7 cellular contexts compared by ENCODE assay signal in the genomic region with DNA sequence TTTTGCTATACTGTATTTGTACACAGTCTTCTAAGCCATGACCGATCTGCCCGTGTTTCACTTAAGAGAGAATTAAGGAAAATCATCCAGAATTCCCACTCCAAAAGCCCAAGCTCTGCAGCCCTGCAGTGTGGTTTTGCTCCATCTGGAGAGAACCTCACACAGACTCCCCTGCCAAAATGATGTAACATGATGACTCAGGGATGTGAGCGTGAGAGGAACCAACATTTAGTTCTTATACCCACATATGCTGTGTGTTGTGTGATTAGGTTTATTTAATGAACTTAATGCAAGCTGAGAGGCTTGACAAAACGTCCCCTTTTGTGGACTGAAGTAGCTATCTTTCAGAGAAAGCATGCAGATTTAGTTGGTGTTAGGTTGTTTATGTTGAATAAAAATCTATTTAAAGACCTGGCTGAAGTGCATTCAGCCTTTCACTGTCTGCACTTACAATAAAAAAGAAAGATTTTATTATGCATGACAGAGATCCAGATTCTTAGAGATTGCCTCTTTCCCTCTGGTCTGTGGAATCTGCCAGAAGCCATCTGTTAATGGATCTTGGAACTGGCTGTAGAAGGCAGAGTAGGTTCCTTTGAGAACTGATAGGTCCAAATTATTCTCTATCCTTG. TPM values are rescaled to one million over a fixed set of nuclear protein-coding genes. Genes with fewer than 3 reads are reported as not detected.
DNase-seq lines count a peak whose midpoint lies in the region; TF ChIP-seq lines count a peak whose summit lies in the region.

No MANE protein-coding gene starts in this region.

- H4K20me1 ChIP-seq in neural progenitor cell (ENCODE audit: low read depth), result peaks cover 67% of the 10 kb centered on the region

- no peak overlapping the region for H3K4me3 Mint-ChIP-seq in activated naive CD4-positive, alpha-beta T cell treated with anti-CD3 and anti-CD28 coated beads, Interleukin-2, amount 10 ng/mL, durations not matched to agents 7 days and 5 days
- H3K4me3 Mint-ChIP-seq in neural progenitor cell, result no peak overlapping the region

- H3K27ac ChIP-seq in HEK293 (ENCODE audit: extremely low read depth, low read depth, low read length), result peak overlapping the region; percentile 25
- H3K27ac ChIP-seq in mesodermal cell (ENCODE audit: low read depth, low read length, severe bottlenecking), result peak overlapping the region; percentile 43
- H3K27ac ChIP-seq in neural progenitor cell, result no peak overlapping the region

- H3K36me3 Mint-ChIP-seq in activated naive CD4-positive, alpha-beta T cell treated with anti-CD3 and anti-CD28 coated beads, Interleukin-2, amount 10 ng/mL, durations not matched to agents 7 days and 5 days, result peaks cover 29% of the 10 kb centered on the region
- H3K36me3 Mint-ChIP-seq in neural progenitor cell, result peaks cover 15% of the 10 kb centered on the region

- peaks cover 37% of the 10 kb centered on the region for H3K4me1 Mint-ChIP-seq in activated naive CD4-positive, alpha-beta T cell treated with anti-CD3 and anti-CD28 coated beads, Interleukin-2, amount 10 ng/mL, durations not matched to agents 7 days and 5 days
- H3K4me1 Mint-ChIP-seq in neural progenitor cell, result peaks cover 20% of the 10 kb centered on the region

- no peak overlapping the region for H3K4me3 ChIP-seq in HEK293 (ENCODE audit: low read depth, low read length)
- no peak overlapping the region for H3K4me3 ChIP-seq in choroid plexus epithelial cell (ENCODE audit: low read depth, low read length)
- no peak overlapping the region for H3K4me3 ChIP-seq in mesodermal cell (ENCODE audit: extremely low read depth, insufficient read depth, low read length, poor library complexity, severe bottlenecking)
- H3K4me3 ChIP-seq in neural progenitor cell, result no peak overlapping the region

- no peaks in the 10 kb centered on the region for H3K27me3 ChIP-seq in neural progenitor cell

- no peak overlapping the region for H3K9ac ChIP-seq in neural progenitor cell

- peaks cover 0 to 10% of the 10 kb centered on the region in 2 experiments; a peak in 2 of 3 replicates for H3K36me3 ChIP-seq in HEK293 (ENCODE audit: control insufficient read depth in 2 of 2, insufficient read depth in 1 of 2, low read length in 2 of 2)
- peaks cover 46% of the 10 kb centered on the region for H3K36me3 ChIP-seq in mesodermal cell (ENCODE audit: control insufficient read depth, insufficient read depth, low read length)
- H3K36me3 ChIP-seq in neural progenitor cell, result no peaks in the 10 kb centered on the region

- no peaks in the 10 kb centered on the region for H3K27me3 Mint-ChIP-seq in activated naive CD4-positive, alpha-beta T cell treated with anti-CD3 and anti-CD28 coated beads, Interleukin-2, amount 10 ng/mL, durations not matched to agents 7 days and 5 days
- no peaks in the 10 kb centered on the region for H3K27me3 Mint-ChIP-seq in neural progenitor cell (ENCODE audit: insufficient read depth, low read depth)

- no peak for TF ChIP-seq CTCF in HEK293 (tag by site-specific recombination; IDR thresholded peaks at IDR 0.05)
- no peak for TF ChIP-seq CTCF in choroid plexus epithelial cell (conservative IDR thresholded peaks at IDR 0.05; ENCODE audit: low read depth, low read length)
- no peak for TF ChIP-seq CTCF in neural progenitor cell (IDR thresholded peaks at IDR 0.05)

- no peaks in the 10 kb centered on the region for H3K9me3 Mint-ChIP-seq in activated naive CD4-positive, alpha-beta T cell treated with anti-CD3 and anti-CD28 coated beads, Interleukin-2, amount 10 ng/mL, durations not matched to agents 7 days and 5 days
- H3K9me3 Mint-ChIP-seq in neural progenitor cell, result peaks cover under 1% of the 10 kb centered on the region

- peak; percentile 94 for DNase-seq in NCI-H69 (lab: John Stamatoyannopoulos, UW)
- peak; percentile 89 for DNase-seq in choroid plexus epithelial cell (ENCODE audit: low read depth)
- DNase-seq in stimulated activated CD8-positive, alpha-beta memory T cell treated with anti-CD3 and anti-CD28 coated beads, Interleukin-4, amount 100 ng/mL, for 48 hours, result no peak
- DNase-seq in activated naive CD4-positive, alpha-beta T cell treated with anti-CD3 and anti-CD28 coated beads, Interleukin-2, amount 10 ng/mL, durations not matched to agents 7 days and 5 days, result no peak
- DNase-seq in neural progenitor cell (ENCODE audit: low spot score), result no peak

- H3K79me2 ChIP-seq in neural progenitor cell (ENCODE audit: low read depth), result peaks cover 100% of the 10 kb centered on the region

- no peak overlapping the region for H3K27ac Mint-ChIP-seq in activated naive CD4-positive, alpha-beta T cell treated with anti-CD3 and anti-CD28 coated beads, Interleukin-2, amount 10 ng/mL, durations not matched to agents 7 days and 5 days
- H3K27ac Mint-ChIP-seq in neural progenitor cell, result no peak overlapping the region

- H3K4me1 ChIP-seq in HEK293 (ENCODE audit: control insufficient read depth, insufficient read depth, low read length), result peaks cover 21% of the 10 kb centered on the region
- H3K4me1 ChIP-seq in mesodermal cell (ENCODE audit: control insufficient read depth, insufficient read depth, low read length, poor library complexity, severe bottlenecking), result peaks cover 23% of the 10 kb centered on the region
- peaks cover 9% of the 10 kb centered on the region for H3K4me1 ChIP-seq in neural progenitor cell

- WGBS in mesodermal cell (ENCODE audit: insufficient coverage in 2 of 2), 2 experiments, result 0 to 40% methylated on average over 1 of the region's 4 CpGs

- H3K4me2 ChIP-seq in neural progenitor cell, result no peak overlapping the region

- no peaks in the 10 kb centered on the region for H3F3A ChIP-seq in neural progenitor cell (ENCODE audit: low read depth)

- CTCF ChIA-PET in HEK293 (lab: Yijun Ruan, JAX), result interaction anchor here (0.7 kb wide), 1 partner anchor 929 kb away, joined by 3 read pairs; no protein-coding TSS in a partner anchor
- CTCF ChIA-PET in activated naive CD4-positive, alpha-beta T cell treated with anti-CD3 and anti-CD28 coated beads, Interleukin-2, amount 10 ng/mL, durations not matched to agents 7 days and 5 days (lab: Charles Lee), result interaction anchor here (1.1 kb wide), 1 partner anchor 38 kb away, joined by 3 read pairs; no protein-coding TSS in a partner anchor

- H3K9me3 ChIP-seq in HEK293 (ENCODE audit: control insufficient read depth, insufficient read depth, low read depth, low read length) (no peaks in the 10 kb centered on the region), mesodermal cell (ENCODE audit: control insufficient read depth, low read length) (no peaks in the 10 kb centered on the region), neural progenitor cell (ENCODE audit: low read depth) (no peaks in the 10 kb centered on the region)

- POLR2A ChIA-PET in HEK293 (lab: Yijun Ruan, JAX), result interaction anchor here (1.2 kb wide), 1 partner anchor 10 kb away, joined by 4 read pairs; no protein-coding TSS in a partner anchor

- H2AFZ ChIP-seq in neural progenitor cell (replicated peaks), result no peak overlapping the region

TF ChIP-seq in HEK293, 187 proteins besides CTCF, POLR2A, EP300 and RAD21 (continues in another document):
- TF ChIP-seq, protein P1, sequence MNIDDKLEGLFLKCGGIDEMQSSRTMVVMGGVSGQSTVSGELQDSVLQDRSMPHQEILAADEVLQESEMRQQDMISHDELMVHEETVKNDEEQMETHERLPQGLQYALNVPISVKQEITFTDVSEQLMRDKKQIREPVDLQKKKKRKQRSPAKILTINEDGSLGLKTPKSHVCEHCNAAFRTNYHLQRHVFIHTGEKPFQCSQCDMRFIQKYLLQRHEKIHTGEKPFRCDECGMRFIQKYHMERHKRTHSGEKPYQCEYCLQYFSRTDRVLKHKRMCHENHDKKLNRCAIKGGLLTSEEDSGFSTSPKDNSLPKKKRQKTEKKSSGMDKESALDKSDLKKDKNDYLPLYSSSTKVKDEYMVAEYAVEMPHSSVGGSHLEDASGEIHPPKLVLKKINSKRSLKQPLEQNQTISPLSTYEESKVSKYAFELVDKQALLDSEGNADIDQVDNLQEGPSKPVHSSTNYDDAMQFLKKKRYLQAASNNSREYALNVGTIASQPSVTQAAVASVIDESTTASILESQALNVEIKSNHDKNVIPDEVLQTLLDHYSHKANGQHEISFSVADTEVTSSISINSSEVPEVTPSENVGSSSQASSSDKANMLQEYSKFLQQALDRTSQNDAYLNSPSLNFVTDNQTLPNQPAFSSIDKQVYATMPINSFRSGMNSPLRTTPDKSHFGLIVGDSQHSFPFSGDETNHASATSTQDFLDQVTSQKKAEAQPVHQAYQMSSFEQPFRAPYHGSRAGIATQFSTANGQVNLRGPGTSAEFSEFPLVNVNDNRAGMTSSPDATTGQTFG (tag by site-specific recombination; IDR thresholded peaks at IDR 0.05; ENCODE audit: borderline replicate concordance), result no peak
- TF ChIP-seq ZNF138 (tag by site-specific recombination; IDR thresholded peaks at IDR 0.05; ENCODE audit: borderline replicate concordance), result no peak
- no peak for TF ChIP-seq BCL11B (tag by site-specific recombination; IDR thresholded peaks at IDR 0.05; ENCODE audit: low read depth)
- no peak for TF ChIP-seq GLIS2 (tag by site-specific recombination; IDR thresholded peaks at IDR 0.05)
- TF ChIP-seq, protein P2, sequence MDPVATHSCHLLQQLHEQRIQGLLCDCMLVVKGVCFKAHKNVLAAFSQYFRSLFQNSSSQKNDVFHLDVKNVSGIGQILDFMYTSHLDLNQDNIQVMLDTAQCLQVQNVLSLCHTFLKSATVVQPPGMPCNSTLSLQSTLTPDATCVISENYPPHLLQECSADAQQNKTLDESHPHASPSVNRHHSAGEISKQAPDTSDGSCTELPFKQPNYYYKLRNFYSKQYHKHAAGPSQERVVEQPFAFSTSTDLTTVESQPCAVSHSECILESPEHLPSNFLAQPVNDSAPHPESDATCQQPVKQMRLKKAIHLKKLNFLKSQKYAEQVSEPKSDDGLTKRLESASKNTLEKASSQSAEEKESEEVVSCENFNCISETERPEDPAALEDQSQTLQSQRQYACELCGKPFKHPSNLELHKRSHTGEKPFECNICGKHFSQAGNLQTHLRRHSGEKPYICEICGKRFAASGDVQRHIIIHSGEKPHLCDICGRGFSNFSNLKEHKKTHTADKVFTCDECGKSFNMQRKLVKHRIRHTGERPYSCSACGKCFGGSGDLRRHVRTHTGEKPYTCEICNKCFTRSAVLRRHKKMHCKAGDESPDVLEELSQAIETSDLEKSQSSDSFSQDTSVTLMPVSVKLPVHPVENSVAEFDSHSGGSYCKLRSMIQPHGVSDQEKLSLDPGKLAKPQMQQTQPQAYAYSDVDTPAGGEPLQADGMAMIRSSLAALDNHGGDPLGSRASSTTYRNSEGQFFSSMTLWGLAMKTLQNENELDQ (tag by site-specific recombination; IDR thresholded peaks at IDR 0.05; ENCODE audit: low read depth), result no peak
- peak; percentile 69; the same call in 1 of the 2 replicates for TF ChIP-seq ZNF664 (tag by site-specific recombination; IDR thresholded peaks at IDR 0.05)
- no peak for TF ChIP-seq OVOL3 (tag by site-specific recombination; IDR thresholded peaks at IDR 0.05)
- no peak for TF ChIP-seq ZFP41 (tag by site-specific recombination; IDR thresholded peaks at IDR 0.05; ENCODE audit: borderline replicate concordance)
- peak; percentile 21 for TF ChIP-seq ZNF510 (tag by site-specific recombination; IDR thresholded peaks at IDR 0.05; ENCODE audit: insufficient replicate concordance)

RNA-seq across cellular contexts. Expression of a gene that starts 6.3 kb away (rescaled TPM):
- polyA plus RNA-seq in mesodermal cell (2013, experiment 1 of 2), result 37.0 TPM
- 38.3 TPM for polyA plus RNA-seq in mesodermal cell (2013, experiment 2 of 2)
- 24.6 and 41.4 TPM in 2 replicates for total RNA-seq in neural progenitor cell (ENCODE audit: low replicate concordance)

Comparison
In these comparisons a context has a peak if more than half of its experiments do, and no peak if none do; other contexts are left out.
1. DNase-seq: peak in NCI-H69 (single experiment) and choroid plexus epithelial cell (single experiment); none in stimulated activated CD8-positive, alpha-beta memory T cell treated with anti-CD3 and anti-CD28 coated beads, Interleukin-4, amount 100 ng/mL, for 48 hours (single experiment), activated naive CD4-positive, alpha-beta T cell treated with anti-CD3 and anti-CD28 coated beads, Interleukin-2, amount 10 ng/mL, durations not matched to agents 7 days and 5 days (single experiment) and neural progenitor cell (single experiment).